Comparison of ENCODE assay signal across 9 cellular contexts in genomic region chr3:184656991-184657669, GRCh38.
DNase-seq lines count a peak whose midpoint lies in the region; ATAC-seq and TF ChIP-seq lines count a peak whose summit lies in the region.
"Had no signal": no experiment of that assay in that cellular context is flagged by ENCODE, and none has a peak within 500 bp of the region (broad histone marks: within the 10 kb centered on the region; RNA-seq: fewer than 3 reads in every experiment).

No MANE protein-coding gene starts in this region.

- H3K9me3 Mint-ChIP-seq in stimulated activated naive B cell treated with anti-CD40 and anti-IgM and Interleukin-4, amounts not matched to agents 10 μg/mL and 1 μg/mL and 100 μg/mL, for 72 hours = peaks cover 3 to 6% of the 10 kb centered on the region in 2 donors

- POLR2A ChIA-PET in AG04449 (lab: Yijun Ruan, JAX) = no interaction called here

- peaks cover 3 to 5% of the 10 kb centered on the region in 2 donors for H3K36me3 Mint-ChIP-seq in stimulated activated naive B cell treated with anti-CD40 and anti-IgM and Interleukin-4, amounts not matched to agents 10 μg/mL and 1 μg/mL and 100 μg/mL, for 72 hours

- no peaks in the 10 kb centered on the region for H3K9me3 ChIP-seq in tibial artery

- TF ChIP-seq CTCF in AG04449 (IDR thresholded peaks at IDR 0.05; ENCODE audit: insufficient read depth, low read length, missing control alignments) = no peak
- no peak for TF ChIP-seq CTCF in tibial artery (IDR thresholded peaks at IDR 0.05)

- peak overlapping the region in 1 of 2 donors; percentile 42 for H3K4me3 Mint-ChIP-seq in stimulated activated naive B cell treated with anti-CD40 and anti-IgM and Interleukin-4, amounts not matched to agents 10 μg/mL and 1 μg/mL and 100 μg/mL, for 72 hours
- H3K4me3 Mint-ChIP-seq: activated naive CD8-positive, alpha-beta T cell had no signal

- H3K27me3 ChIP-seq in tibial artery = no peaks in the 10 kb centered on the region

- DNase-seq in AG04449 (ENCODE audit: low read depth, low spot score) (peak; percentile 62), astrocyte of the hippocampus (ENCODE audit: low read depth, low spot score) (peak; percentile 63), T1000 (lab: John Stamatoyannopoulos, UW) (no peak), tibial artery (no peak)
- peak; percentile 69 for DNase-seq in stimulated activated naive B cell treated with anti-CD40 and anti-IgM and Interleukin-4, amounts not matched to agents 10 μg/mL and 1 μg/mL and 100 μg/mL, for 72 hours
- no peak for DNase-seq in effector CD8-positive, alpha-beta T cell (lab: John Stamatoyannopoulos, UW)

- CTCF ChIA-PET in AG04449 (lab: Yijun Ruan, JAX) = interaction anchor here (0.7 to 0.9 kb wide), 2 partner anchors 31 to 96 kb away, joined by 3 to 4 read pairs; no protein-coding TSS in a partner anchor

- peaks cover 0 to 5% of the 10 kb centered on the region in 2 donors for H3K27me3 Mint-ChIP-seq in stimulated activated naive B cell treated with anti-CD40 and anti-IgM and Interleukin-4, amounts not matched to agents 10 μg/mL and 1 μg/mL and 100 μg/mL, for 72 hours
- H3K27me3 Mint-ChIP-seq: activated naive CD8-positive, alpha-beta T cell had no signal

- peaks cover 0 to 8% (median 0%) of the 10 kb centered on the region in 4 donors for H3K4me1 ChIP-seq in tibial artery

- H3K4me1 Mint-ChIP-seq in stimulated activated naive B cell treated with anti-CD40 and anti-IgM and Interleukin-4, amounts not matched to agents 10 μg/mL and 1 μg/mL and 100 μg/mL, for 72 hours = peaks cover 21 to 39% of the 10 kb centered on the region in 2 donors

- ATAC-seq in GM19043 (IDR thresholded peaks at IDR 0.05; ENCODE audit: low read depth, unreplicated experiment) = peak; percentile 69
- peak; percentile 82 for ATAC-seq in HG03378 (IDR thresholded peaks at IDR 0.05; ENCODE audit: unreplicated experiment)
- peak; percentile 91 to 93 for ATAC-seq in stimulated activated naive B cell treated with anti-CD40 and anti-IgM and Interleukin-4, amounts not matched to agents 10 μg/mL and 1 μg/mL and 100 μg/mL, for 72 hours (replicated peaks)

- H3K4me3 ChIP-seq in AG04449 (ENCODE audit: low read depth, low read length) (no peak overlapping the region), tibial artery (no peak overlapping the region)

- H3K36me3 ChIP-seq in tibial artery = no peaks in the 10 kb centered on the region

- no peak overlapping the region for H3K27ac ChIP-seq in tibial artery

- intact Hi-C loops in tibial artery (cut with DNase I; ENCODE audit: low total_unique reads) = no loop called here

- H3K27ac Mint-ChIP-seq in stimulated activated naive B cell treated with anti-CD40 and anti-IgM and Interleukin-4, amounts not matched to agents 10 μg/mL and 1 μg/mL and 100 μg/mL, for 72 hours = peak overlapping the region; percentile 95
- H3K27ac Mint-ChIP-seq: activated naive CD8-positive, alpha-beta T cell had no signal

Comparison
In these comparisons a context has a peak if more than half of its experiments do, and no peak if none do; other contexts are left out.
1. DNase-seq: peak in AG04449 (single experiment), astrocyte of the hippocampus (single experiment) and stimulated activated naive B cell treated with anti-CD40 and anti-IgM and Interleukin-4, amounts not matched to agents 10 μg/mL and 1 μg/mL and 100 μg/mL, for 72 hours (single experiment); none in T1000 (single experiment), effector CD8-positive, alpha-beta T cell (single experiment) and tibial artery (0 of 2).
2. Peak in every context shown above with its lines, with median percentiles within 50 percentile points of each other: ATAC-seq.